8 cellular contexts compared by ENCODE assay signal in genomic region chr2:102142829-102143449, GRCh38. TPM values are rescaled to one million over a fixed set of nuclear protein-coding genes. Genes with fewer than 3 reads are reported as not detected.
DNase-seq lines count a peak whose midpoint lies in the region; ATAC-seq and TF ChIP-seq lines count a peak whose summit lies in the region.

No MANE protein-coding gene starts in this region.

- TF ChIP-seq RAD21 in SK-N-SH (IDR thresholded peaks at IDR 0.05; ENCODE audit: low read length) = no peak

- H3K4me3 Mint-ChIP-seq in CD8-positive, alpha-beta T cell = peak overlapping the region; percentile 76
- peak overlapping the region; percentile 86 for H3K4me3 Mint-ChIP-seq in osteocyte (ENCODE audit: unreplicated experiment)

- no peak for DNase-seq in CD8-positive, alpha-beta T cell
- DNase-seq in SK-N-SH (no peak), fibroblast of mammary gland (ENCODE audit: low read depth) (peak; percentile 63), osteocyte (ENCODE audit: extremely low spot score, unreplicated experiment) (no peak), cerebellum (ENCODE audit: low spot score) (no peak), LoVo (ENCODE audit: low spot score) (no peak)

- no peak for TF ChIP-seq EP300 in SK-N-SH (IDR thresholded peaks at IDR 0.05; ENCODE audit: borderline replicate concordance in 1 of 2, low read depth in 1 of 2, low read length in 1 of 2)

- no peak for ATAC-seq in CD8-positive, alpha-beta T cell
- ATAC-seq in HG02642 (IDR thresholded peaks at IDR 0.05; ENCODE audit: poor library complexity, unreplicated experiment) (no peak), HG02970 (IDR thresholded peaks at IDR 0.05; ENCODE audit: low FRiP score, unreplicated experiment) (no peak)

- H3K9me3 Mint-ChIP-seq in CD8-positive, alpha-beta T cell = peaks cover 22% of the 10 kb centered on the region
- H3K9me3 Mint-ChIP-seq in osteocyte (ENCODE audit: unreplicated experiment) = peaks cover 5% of the 10 kb centered on the region

- H3K9ac ChIP-seq in SK-N-SH = peak overlapping the region; percentile 69

- peaks cover 23% of the 10 kb centered on the region for H3K4me1 Mint-ChIP-seq in CD8-positive, alpha-beta T cell (ENCODE audit: low read depth)
- peaks cover 74% of the 10 kb centered on the region for H3K4me1 Mint-ChIP-seq in osteocyte (ENCODE audit: unreplicated experiment)

- no peak overlapping the region for H3K27ac Mint-ChIP-seq in CD8-positive, alpha-beta T cell
- peak overlapping the region; percentile 90 for H3K27ac Mint-ChIP-seq in osteocyte (ENCODE audit: unreplicated experiment)

- no peaks in the 10 kb centered on the region for H3K36me3 Mint-ChIP-seq in CD8-positive, alpha-beta T cell
- peaks cover 28% of the 10 kb centered on the region for H3K36me3 Mint-ChIP-seq in osteocyte (ENCODE audit: unreplicated experiment)

- peak overlapping the region; percentile 89; the same call in 1 of the 2 replicates for H2AFZ ChIP-seq in SK-N-SH (ENCODE audit: low read depth)

- no peak overlapping the region for H3K4me3 ChIP-seq in CD8-positive, alpha-beta T cell (ENCODE audit: low read depth, low read length)
- H3K4me3 ChIP-seq in SK-N-SH (ENCODE audit: low read depth in 2 of 2, low read length in 1 of 2) (peak overlapping the region; percentile 58 to 72), fibroblast of mammary gland (ENCODE audit: control insufficient read depth, low read depth, low read length) (peak overlapping the region; percentile 96)

- no peaks in the 10 kb centered on the region for H3K36me3 ChIP-seq in CD8-positive, alpha-beta T cell (ENCODE audit: insufficient read depth, low read length)
- H3K36me3 ChIP-seq in SK-N-SH (replicated peaks in 1 of 2; ENCODE audit: control insufficient read depth in 1 of 2, insufficient read depth in 2 of 2, low read length in 1 of 2) = peaks cover 0 to 10% of the 10 kb centered on the region in 2 experiments

- TF ChIP-seq CTCF in CD8-positive, alpha-beta T cell (IDR thresholded peaks at IDR 0.05) = no peak
- no peak for TF ChIP-seq CTCF in SK-N-SH (IDR thresholded peaks at IDR 0.05)
- TF ChIP-seq CTCF in fibroblast of mammary gland (conservative IDR thresholded peaks at IDR 0.05; ENCODE audit: control insufficient read depth, insufficient read depth, low read depth, low read length) = no peak
- no peak for TF ChIP-seq CTCF in osteocyte (IDR thresholded peaks at IDR 0.05)

- POLR2A ChIA-PET in CD8-positive, alpha-beta T cell (lab: Charles Lee) = interaction anchor here (1.0 kb wide), 1 partner anchor 61 kb away, joined by 3 read pairs; no protein-coding TSS in a partner anchor
- POLR2A ChIA-PET in SK-N-SH (lab: Yijun Ruan, JAX) = no interaction called here

- CTCF ChIA-PET in CD8-positive, alpha-beta T cell (lab: Charles Lee) = interaction anchor here (0.5 kb wide), 1 partner anchor 97 kb away, joined by 3 read pairs; no protein-coding TSS in a partner anchor
- CTCF ChIA-PET in SK-N-SH (lab: Yijun Ruan, JAX) = interaction anchor here (1.2 to 1.9 kb wide), 2 partner anchors 122 to 123 kb away, joined by 4 to 8 read pairs; no protein-coding TSS in a partner anchor

- WGBS in SK-N-SH (ENCODE audit: low lambda C conversion rate) = 13% methylated on average over 21 of the region's 42 CpGs

- H3K4me2 ChIP-seq in SK-N-SH = peak overlapping the region; percentile 82

- no peaks in the 10 kb centered on the region for H3F3A ChIP-seq in SK-N-SH (replicated peaks; ENCODE audit: insufficient read depth)

- H3K27me3 ChIP-seq in CD8-positive, alpha-beta T cell (ENCODE audit: insufficient read depth, low read length) = peaks cover 7% of the 10 kb centered on the region
- no peaks in the 10 kb centered on the region for H3K27me3 ChIP-seq in SK-N-SH (ENCODE audit: insufficient read depth)

- H3K9me3 ChIP-seq in CD8-positive, alpha-beta T cell (ENCODE audit: low read length) = peaks cover 6% of the 10 kb centered on the region
- no peaks in the 10 kb centered on the region for H3K9me3 ChIP-seq in SK-N-SH

- no peaks in the 10 kb centered on the region for H3K9me2 ChIP-seq in SK-N-SH

- peaks cover 6% of the 10 kb centered on the region; the same call in 1 of the 2 replicates for H3K79me2 ChIP-seq in SK-N-SH (ENCODE audit: insufficient read depth)

- peaks cover 20% of the 10 kb centered on the region for H3K27me3 Mint-ChIP-seq in CD8-positive, alpha-beta T cell (ENCODE audit: low read depth)
- H3K27me3 Mint-ChIP-seq in osteocyte (ENCODE audit: unreplicated experiment) = no peaks in the 10 kb centered on the region

- H3K27ac ChIP-seq in CD8-positive, alpha-beta T cell (ENCODE audit: low read depth, low read length) = no peak overlapping the region
- H3K27ac ChIP-seq in SK-N-SH (ENCODE audit: low read depth in 2 of 2, low read length in 1 of 2) = peak overlapping the region in 1 of 2 experiments; percentile 55; a peak in 2 of 4 replicates

- H3K4me1 ChIP-seq in CD8-positive, alpha-beta T cell (ENCODE audit: insufficient read depth, low read length) = peaks cover 8% of the 10 kb centered on the region
- H3K4me1 ChIP-seq in SK-N-SH (ENCODE audit: control insufficient read depth in 1 of 2, insufficient read depth in 2 of 2, low read depth in 1 of 2, low read length in 1 of 2) = peaks cover 0 to 15% of the 10 kb centered on the region in 2 experiments; a peak in 2 of 4 replicates

- H4K20me1 ChIP-seq in SK-N-SH (ENCODE audit: insufficient read depth) = no peaks in the 10 kb centered on the region

- intact Hi-C loops in CD8-positive, alpha-beta T cell (cut with DNase I, micrococcal nuclease) = no loop called here

TF ChIP-seq in SK-N-SH, 30 proteins besides CTCF, POLR2A, EP300 and RAD21:
- TF ChIP-seq PBX3 (IDR thresholded peaks at IDR 0.05) = no peak
- TF ChIP-seq JUND (IDR thresholded peaks at IDR 0.05) = no peak
- TF ChIP-seq CHD2 (IDR thresholded peaks at IDR 0.05; ENCODE audit: low read length, partially characterized antibody) = no peak

RNA-seq across cellular contexts. Expression of gene IL1R1, which starts 0.4 kb away (rescaled TPM):
- under 1 TPM; 0.06 to 0.08 TPM for total RNA-seq in CD8-positive, alpha-beta T cell
- polyA plus RNA-seq in SK-N-SH (2012; rRNA removed) = 13.3 and 20.5 TPM in 2 replicates
- 19.9 and 20.1 TPM in 2 replicates for polyA plus RNA-seq in SK-N-SH (2012; cell fraction: cytosol; rRNA removed)
- 9.1 and 20.8 TPM in 2 replicates for polyA plus RNA-seq in SK-N-SH (2012; cell fraction: nucleus; rRNA removed)
- total RNA-seq in osteocyte = 56.3 and 59.8 TPM in 2 replicates
- total RNA-seq in cerebellum = 1.5 TPM

RNA-seq across cellular contexts. Expression of gene IL1RL2, which starts 43.9 kb away (rescaled TPM):
- not detected for total RNA-seq in CD8-positive, alpha-beta T cell
- polyA plus RNA-seq in SK-N-SH (2012; rRNA removed) = 0.05 TPM in 1 of 2 replicates, not detected in the other
- polyA plus RNA-seq in SK-N-SH (2012; cell fraction: cytosol; rRNA removed) = 0.03 TPM in 1 of 2 replicates, not detected in the other
- polyA plus RNA-seq in SK-N-SH (2012; cell fraction: nucleus; rRNA removed) = 0.07 and 0.19 TPM in 2 replicates
- total RNA-seq in osteocyte (0.21 TPM in 1 of 2 replicates, not detected in the other), cerebellum (0.73 TPM)

Comparison
In these comparisons a context has a peak if more than half of its experiments do, and no peak if none do; other contexts are left out.
1. RNA of gene IL1R1, which starts 0.4 kb away (total RNA-seq): 56.3 to 59.8 TPM in osteocyte; 1.5 TPM in cerebellum (single experiment) and 0.06 to 0.08 TPM in CD8-positive, alpha-beta T cell; every median in the first group is over 10 times any median in the second.